In genomic region chr9:137114220-137114612, GRCh38 we compare ENCODE assay signal across 8 cellular contexts. TPM values are rescaled to one million over a fixed set of nuclear protein-coding genes. Genes with fewer than 3 reads are reported as not detected.
DNase-seq lines count a peak whose midpoint lies in the region; ATAC-seq and TF ChIP-seq lines count a peak whose summit lies in the region.

No MANE protein-coding gene starts in this region.

- no peaks in the 10 kb centered on the region for H3K9me3 Mint-ChIP-seq in T-cell

- peaks cover 3% of the 10 kb centered on the region for H3K36me3 Mint-ChIP-seq in T-cell

- CTCF ChIA-PET in T-cell (lab: Charles Lee), result no interaction called here

- peaks cover 5 to 10% (median 5%) of the 10 kb centered on the region in 3 donors for H3K4me1 Mint-ChIP-seq in T-cell

- H3K4me3 ChIP-seq in right cardiac atrium (ENCODE audit: low read length), result peak overlapping the region; percentile 81

- H3K27me3 Mint-ChIP-seq in T-cell, result no peaks in the 10 kb centered on the region

- intact Hi-C loops in right cardiac atrium (cut with DNase I), result no loop called here

- peak overlapping the region; percentile 80 for H3K27ac ChIP-seq in 22Rv1
- no peak overlapping the region for H3K27ac ChIP-seq in right cardiac atrium (ENCODE audit: low read length)
- H3K27ac ChIP-seq in substantia nigra (ENCODE audit: low read depth, low read length, poor library complexity, severe bottlenecking), result peak overlapping the region; percentile 42

- no peaks in the 10 kb centered on the region for H3K9me3 ChIP-seq in right cardiac atrium (ENCODE audit: control insufficient read depth, low read length)

- TF ChIP-seq CTCF in 22Rv1 (IDR thresholded peaks at IDR 0.05), result no peak

- peak; percentile 30 for ATAC-seq in GM21381 (IDR thresholded peaks at IDR 0.05; ENCODE audit: unreplicated experiment)
- ATAC-seq in T-cell (replicated peaks in 1 of 4), result peak; percentile 13 to 42 (median 16)
- ATAC-seq in right cardiac atrium, result no peak
- ATAC-seq in HG02571 (IDR thresholded peaks at IDR 0.05; ENCODE audit: unreplicated experiment), result no peak
- ATAC-seq in HG03097 (IDR thresholded peaks at IDR 0.05; ENCODE audit: low FRiP score, unreplicated experiment), result no peak

- no peak overlapping the region for H3K27ac Mint-ChIP-seq in T-cell

- no peaks in the 10 kb centered on the region for H3K4me1 ChIP-seq in right cardiac atrium (ENCODE audit: control insufficient read depth, insufficient read depth, low read length)

- POLR2A ChIA-PET in T-cell (lab: Charles Lee), result interaction anchor here in 1 of 2 donors (0.7 kb wide), 1 partner anchor 17 kb away, joined by 11 read pairs; no protein-coding TSS in a partner anchor

- peak overlapping the region; percentile 49 to 71 (median 68) for H3K4me3 Mint-ChIP-seq in T-cell

- under 1% methylated on average over 45 of the region's 45 CpGs for WGBS in right cardiac atrium

- H3K27me3 ChIP-seq in right cardiac atrium (ENCODE audit: control insufficient read depth, insufficient read depth), result no peaks in the 10 kb centered on the region

- no peak for DNase-seq in T-cell
- DNase-seq in right cardiac atrium, result peak in 2 of 3 donors; percentile 66 to 70
- DNase-seq in substantia nigra (lab: John Stamatoyannopoulos, UW), result peak in 1 of 49 donors; percentile 63
- no peak for DNase-seq in OCI-M2 (lab: John Stamatoyannopoulos, UW; ENCODE audit: unreplicated experiment)

RNA-seq across cellular contexts. Expression of gene DPP7, which starts 0.3 kb away (rescaled TPM):
- 100 to 1,000 TPM; 246 to 469 (median 425) TPM for total RNA-seq in T-cell
- 100 to 1,000 TPM; 211 to 288 (median 239) TPM for total RNA-seq in right cardiac atrium
- 252 TPM for polyA plus RNA-seq in right cardiac atrium

RNA-seq across cellular contexts. Expression of gene GRIN1, which starts 24.7 kb away (rescaled TPM):
- total RNA-seq in T-cell, result not detected
- total RNA-seq in right cardiac atrium, result under 1 TPM in 1 of 4 donors, not detected in 3; 0.08 TPM
- polyA plus RNA-seq in right cardiac atrium, result 0.09 TPM

RNA-seq across cellular contexts. Expression of gene MAN1B1, which starts 27.4 kb away (rescaled TPM):
- total RNA-seq in T-cell (10 to 100 TPM; 62.0 to 91.5 (median 84.8) TPM), right cardiac atrium (10 to 100 TPM; 23.9 to 31.3 (median 28.1) TPM)
- polyA plus RNA-seq in right cardiac atrium, result 24.8 TPM

RNA-seq across cellular contexts. Expression of gene UAP1L1, which starts 36.9 kb away (rescaled TPM):
- total RNA-seq in T-cell (10 to 100 TPM; 11.3 to 32.8 (median 19.3) TPM), right cardiac atrium (10 to 100 TPM in 3 of 4 donors, 1 to 10 TPM in 1; 9.8 to 14.0 (median 12.4) TPM)
- polyA plus RNA-seq in right cardiac atrium, result 10.1 TPM

RNA-seq across cellular contexts. Expression of gene SAPCD2, which starts 43.9 kb away (rescaled TPM):
- total RNA-seq in T-cell, result 1 to 10 TPM in 1 of 5 donors, under 1 TPM in 4; 0.33 to 1.0 (median 0.83) TPM
- total RNA-seq in right cardiac atrium, result under 1 TPM; 0.08 to 0.63 (median 0.28) TPM
- polyA plus RNA-seq in right cardiac atrium, result 0.18 TPM

Comparison
In these comparisons a context has a peak if more than half of its experiments do, and no peak if none do; other contexts are left out.
1. ATAC-seq: peak in GM21381 (single experiment) and T-cell (4 of 4); none in right cardiac atrium (0 of 2), HG02571 (single experiment) and HG03097 (single experiment).
2. DNase-seq: peak in right cardiac atrium (2 of 3); none in T-cell (0 of 34) and OCI-M2 (single experiment).